In the genomic region with DNA sequence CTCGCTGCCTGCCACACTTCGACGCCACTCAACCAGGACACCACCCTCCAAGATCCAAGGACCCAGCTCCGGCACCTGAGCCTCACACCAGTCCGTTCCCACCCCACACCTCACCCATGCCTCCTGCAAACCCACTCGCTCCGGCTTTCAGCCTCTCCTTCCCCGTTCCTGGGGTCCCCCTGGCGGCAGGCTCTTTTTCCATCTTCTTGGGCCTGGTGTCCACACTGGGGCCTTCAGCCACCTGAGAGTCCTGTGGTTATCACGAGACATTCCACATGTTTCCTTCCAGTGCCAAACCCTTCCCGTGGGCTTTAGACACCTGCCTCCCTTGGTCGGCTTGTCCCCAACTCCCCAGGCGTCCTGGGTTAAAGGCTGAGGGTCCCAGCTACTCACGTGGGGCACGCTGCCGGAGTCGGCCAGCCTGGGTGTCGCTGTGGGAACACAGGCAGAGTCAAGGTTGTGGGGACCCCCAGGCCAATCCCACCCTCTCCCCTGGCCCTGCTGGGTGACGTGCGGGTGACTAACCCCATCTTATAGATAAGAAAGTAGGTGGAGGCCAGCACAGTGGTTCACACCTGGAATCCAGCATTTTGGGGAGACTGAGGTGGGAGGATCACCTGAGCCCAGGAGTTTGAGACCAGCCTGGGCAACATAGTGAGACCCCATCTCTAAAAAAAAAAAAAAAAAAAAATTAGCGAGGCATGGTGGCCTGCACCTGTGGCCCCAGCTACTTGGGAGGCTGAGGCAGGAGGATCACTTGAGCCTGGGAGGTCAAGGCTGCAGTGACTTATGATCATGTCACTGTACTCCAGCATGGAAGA, we compare ENCODE assay signal across 2 cellular contexts.
TF ChIP-seq lines count a peak whose summit lies in the region.

No MANE protein-coding gene starts in this region.

TF ChIP-seq in SK-N-SH, 30 proteins besides CTCF, POLR2A, EP300 and RAD21 (continued from another document):
- TF ChIP-seq, protein P1, sequence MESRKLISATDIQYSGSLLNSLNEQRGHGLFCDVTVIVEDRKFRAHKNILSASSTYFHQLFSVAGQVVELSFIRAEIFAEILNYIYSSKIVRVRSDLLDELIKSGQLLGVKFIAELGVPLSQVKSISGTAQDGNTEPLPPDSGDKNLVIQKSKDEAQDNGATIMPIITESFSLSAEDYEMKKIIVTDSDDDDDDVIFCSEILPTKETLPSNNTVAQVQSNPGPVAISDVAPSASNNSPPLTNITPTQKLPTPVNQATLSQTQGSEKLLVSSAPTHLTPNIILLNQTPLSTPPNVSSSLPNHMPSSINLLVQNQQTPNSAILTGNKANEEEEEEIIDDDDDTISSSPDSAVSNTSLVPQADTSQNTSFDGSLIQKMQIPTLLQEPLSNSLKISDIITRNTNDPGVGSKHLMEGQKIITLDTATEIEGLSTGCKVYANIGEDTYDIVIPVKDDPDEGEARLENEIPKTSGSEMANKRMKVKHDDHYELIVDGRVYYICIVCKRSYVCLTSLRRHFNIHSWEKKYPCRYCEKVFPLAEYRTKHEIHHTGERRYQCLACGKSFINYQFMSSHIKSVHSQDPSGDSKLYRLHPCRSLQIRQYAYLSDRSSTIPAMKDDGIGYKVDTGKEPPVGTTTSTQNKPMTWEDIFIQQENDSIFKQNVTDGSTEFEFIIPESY (IDR thresholded peaks at IDR 0.05; ENCODE audit: borderline replicate concordance, low read depth), result no peak
- TF ChIP-seq GATA2 (CRISPR knock-in tag; IDR thresholded peaks at IDR 0.05) (no peak), NFIC (IDR thresholded peaks at IDR 0.05; ENCODE audit: borderline replicate concordance) (no peak), ELF1 (IDR thresholded peaks at IDR 0.05) (no peak), SIN3A (IDR thresholded peaks at IDR 0.05; ENCODE audit: borderline replicate concordance, low read depth, low read length) (no peak), MXI1 (IDR thresholded peaks at IDR 0.05; ENCODE audit: low read depth, low read length) (no peak), FOXM1 (IDR thresholded peaks at IDR 0.05; ENCODE audit: low read depth) (no peak), MEF2A (IDR thresholded peaks at IDR 0.05; ENCODE audit: borderline replicate concordance, low read depth) (no peak), RFX5 (IDR thresholded peaks at IDR 0.05; ENCODE audit: low read length) (no peak), RXRA (IDR thresholded peaks at IDR 0.05; ENCODE audit: borderline replicate concordance, low read depth) (no peak), FOXJ3 (CRISPR knock-in tag; IDR thresholded peaks at IDR 0.05) (no peak), JUND (IDR thresholded peaks at IDR 0.05) (no peak)
- TF ChIP-seq, protein P2, sequence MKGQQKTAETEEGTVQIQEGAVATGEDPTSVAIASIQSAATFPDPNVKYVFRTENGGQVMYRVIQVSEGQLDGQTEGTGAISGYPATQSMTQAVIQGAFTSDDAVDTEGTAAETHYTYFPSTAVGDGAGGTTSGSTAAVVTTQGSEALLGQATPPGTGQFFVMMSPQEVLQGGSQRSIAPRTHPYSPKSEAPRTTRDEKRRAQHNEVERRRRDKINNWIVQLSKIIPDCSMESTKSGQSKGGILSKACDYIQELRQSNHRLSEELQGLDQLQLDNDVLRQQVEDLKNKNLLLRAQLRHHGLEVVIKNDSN (IDR thresholded peaks at IDR 0.05; ENCODE audit: borderline replicate concordance, low read depth), result no peak
- TF ChIP-seq, protein P3, sequence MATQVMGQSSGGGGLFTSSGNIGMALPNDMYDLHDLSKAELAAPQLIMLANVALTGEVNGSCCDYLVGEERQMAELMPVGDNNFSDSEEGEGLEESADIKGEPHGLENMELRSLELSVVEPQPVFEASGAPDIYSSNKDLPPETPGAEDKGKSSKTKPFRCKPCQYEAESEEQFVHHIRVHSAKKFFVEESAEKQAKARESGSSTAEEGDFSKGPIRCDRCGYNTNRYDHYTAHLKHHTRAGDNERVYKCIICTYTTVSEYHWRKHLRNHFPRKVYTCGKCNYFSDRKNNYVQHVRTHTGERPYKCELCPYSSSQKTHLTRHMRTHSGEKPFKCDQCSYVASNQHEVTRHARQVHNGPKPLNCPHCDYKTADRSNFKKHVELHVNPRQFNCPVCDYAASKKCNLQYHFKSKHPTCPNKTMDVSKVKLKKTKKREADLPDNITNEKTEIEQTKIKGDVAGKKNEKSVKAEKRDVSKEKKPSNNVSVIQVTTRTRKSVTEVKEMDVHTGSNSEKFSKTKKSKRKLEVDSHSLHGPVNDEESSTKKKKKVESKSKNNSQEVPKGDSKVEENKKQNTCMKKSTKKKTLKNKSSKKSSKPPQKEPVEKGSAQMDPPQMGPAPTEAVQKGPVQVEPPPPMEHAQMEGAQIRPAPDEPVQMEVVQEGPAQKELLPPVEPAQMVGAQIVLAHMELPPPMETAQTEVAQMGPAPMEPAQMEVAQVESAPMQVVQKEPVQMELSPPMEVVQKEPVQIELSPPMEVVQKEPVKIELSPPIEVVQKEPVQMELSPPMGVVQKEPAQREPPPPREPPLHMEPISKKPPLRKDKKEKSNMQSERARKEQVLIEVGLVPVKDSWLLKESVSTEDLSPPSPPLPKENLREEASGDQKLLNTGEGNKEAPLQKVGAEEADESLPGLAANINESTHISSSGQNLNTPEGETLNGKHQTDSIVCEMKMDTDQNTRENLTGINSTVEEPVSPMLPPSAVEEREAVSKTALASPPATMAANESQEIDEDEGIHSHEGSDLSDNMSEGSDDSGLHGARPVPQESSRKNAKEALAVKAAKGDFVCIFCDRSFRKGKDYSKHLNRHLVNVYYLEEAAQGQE (IDR thresholded peaks at IDR 0.05; ENCODE audit: low read depth, low read length), result no peak
- TF ChIP-seq, protein P4, sequence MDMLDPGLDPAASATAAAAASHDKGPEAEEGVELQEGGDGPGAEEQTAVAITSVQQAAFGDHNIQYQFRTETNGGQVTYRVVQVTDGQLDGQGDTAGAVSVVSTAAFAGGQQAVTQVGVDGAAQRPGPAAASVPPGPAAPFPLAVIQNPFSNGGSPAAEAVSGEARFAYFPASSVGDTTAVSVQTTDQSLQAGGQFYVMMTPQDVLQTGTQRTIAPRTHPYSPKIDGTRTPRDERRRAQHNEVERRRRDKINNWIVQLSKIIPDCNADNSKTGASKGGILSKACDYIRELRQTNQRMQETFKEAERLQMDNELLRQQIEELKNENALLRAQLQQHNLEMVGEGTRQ (IDR thresholded peaks at IDR 0.05; ENCODE audit: borderline replicate concordance, low read depth, low read length), result no peak
TF ChIP-seq in SK-N-SH: peak in this region for 0.

TF ChIP-seq in SK-N-SH treated with all-trans-retinoic acid at 6 μM for 48 hours, 23 proteins besides CTCF, POLR2A, EP300 and RAD21 (continued from another document):
- TF ChIP-seq, protein P5, sequence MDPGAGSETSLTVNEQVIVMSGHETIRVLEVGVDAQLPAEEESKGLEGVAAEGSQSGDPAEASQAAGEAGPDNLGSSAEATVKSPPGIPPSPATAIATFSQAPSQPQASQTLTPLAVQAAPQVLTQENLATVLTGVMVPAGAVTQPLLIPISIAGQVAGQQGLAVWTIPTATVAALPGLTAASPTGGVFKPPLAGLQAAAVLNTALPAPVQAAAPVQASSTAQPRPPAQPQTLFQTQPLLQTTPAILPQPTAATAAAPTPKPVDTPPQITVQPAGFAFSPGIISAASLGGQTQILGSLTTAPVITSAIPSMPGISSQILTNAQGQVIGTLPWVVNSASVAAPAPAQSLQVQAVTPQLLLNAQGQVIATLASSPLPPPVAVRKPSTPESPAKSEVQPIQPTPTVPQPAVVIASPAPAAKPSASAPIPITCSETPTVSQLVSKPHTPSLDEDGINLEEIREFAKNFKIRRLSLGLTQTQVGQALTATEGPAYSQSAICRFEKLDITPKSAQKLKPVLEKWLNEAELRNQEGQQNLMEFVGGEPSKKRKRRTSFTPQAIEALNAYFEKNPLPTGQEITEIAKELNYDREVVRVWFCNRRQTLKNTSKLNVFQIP (CRISPR knock-in tag; IDR thresholded peaks at IDR 0.05; ENCODE audit: borderline replicate concordance, low read depth), result no peak
- TF ChIP-seq TOX (CRISPR knock-in tag; IDR thresholded peaks at IDR 0.05; ENCODE audit: borderline replicate concordance) (no peak), GLIS3 (CRISPR knock-in tag; IDR thresholded peaks at IDR 0.05) (no peak), ARNTL (CRISPR knock-in tag; IDR thresholded peaks at IDR 0.05; ENCODE audit: borderline replicate concordance, low read depth) (no peak), OSR1 (CRISPR knock-in tag; IDR thresholded peaks at IDR 0.05) (no peak), SNAI2 (CRISPR knock-in tag; IDR thresholded peaks at IDR 0.05) (no peak), BACH2 (CRISPR knock-in tag; IDR thresholded peaks at IDR 0.05; ENCODE audit: borderline replicate concordance) (no peak)
- TF ChIP-seq, protein P6, sequence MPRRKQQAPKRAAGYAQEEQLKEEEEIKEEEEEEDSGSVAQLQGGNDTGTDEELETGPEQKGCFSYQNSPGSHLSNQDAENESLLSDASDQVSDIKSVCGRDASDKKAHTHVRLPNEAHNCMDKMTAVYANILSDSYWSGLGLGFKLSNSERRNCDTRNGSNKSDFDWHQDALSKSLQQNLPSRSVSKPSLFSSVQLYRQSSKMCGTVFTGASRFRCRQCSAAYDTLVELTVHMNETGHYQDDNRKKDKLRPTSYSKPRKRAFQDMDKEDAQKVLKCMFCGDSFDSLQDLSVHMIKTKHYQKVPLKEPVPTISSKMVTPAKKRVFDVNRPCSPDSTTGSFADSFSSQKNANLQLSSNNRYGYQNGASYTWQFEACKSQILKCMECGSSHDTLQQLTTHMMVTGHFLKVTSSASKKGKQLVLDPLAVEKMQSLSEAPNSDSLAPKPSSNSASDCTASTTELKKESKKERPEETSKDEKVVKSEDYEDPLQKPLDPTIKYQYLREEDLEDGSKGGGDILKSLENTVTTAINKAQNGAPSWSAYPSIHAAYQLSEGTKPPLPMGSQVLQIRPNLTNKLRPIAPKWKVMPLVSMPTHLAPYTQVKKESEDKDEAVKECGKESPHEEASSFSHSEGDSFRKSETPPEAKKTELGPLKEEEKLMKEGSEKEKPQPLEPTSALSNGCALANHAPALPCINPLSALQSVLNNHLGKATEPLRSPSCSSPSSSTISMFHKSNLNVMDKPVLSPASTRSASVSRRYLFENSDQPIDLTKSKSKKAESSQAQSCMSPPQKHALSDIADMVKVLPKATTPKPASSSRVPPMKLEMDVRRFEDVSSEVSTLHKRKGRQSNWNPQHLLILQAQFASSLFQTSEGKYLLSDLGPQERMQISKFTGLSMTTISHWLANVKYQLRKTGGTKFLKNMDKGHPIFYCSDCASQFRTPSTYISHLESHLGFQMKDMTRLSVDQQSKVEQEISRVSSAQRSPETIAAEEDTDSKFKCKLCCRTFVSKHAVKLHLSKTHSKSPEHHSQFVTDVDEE (CRISPR knock-in tag; IDR thresholded peaks at IDR 0.05), result no peak
- TF ChIP-seq, protein P7, sequence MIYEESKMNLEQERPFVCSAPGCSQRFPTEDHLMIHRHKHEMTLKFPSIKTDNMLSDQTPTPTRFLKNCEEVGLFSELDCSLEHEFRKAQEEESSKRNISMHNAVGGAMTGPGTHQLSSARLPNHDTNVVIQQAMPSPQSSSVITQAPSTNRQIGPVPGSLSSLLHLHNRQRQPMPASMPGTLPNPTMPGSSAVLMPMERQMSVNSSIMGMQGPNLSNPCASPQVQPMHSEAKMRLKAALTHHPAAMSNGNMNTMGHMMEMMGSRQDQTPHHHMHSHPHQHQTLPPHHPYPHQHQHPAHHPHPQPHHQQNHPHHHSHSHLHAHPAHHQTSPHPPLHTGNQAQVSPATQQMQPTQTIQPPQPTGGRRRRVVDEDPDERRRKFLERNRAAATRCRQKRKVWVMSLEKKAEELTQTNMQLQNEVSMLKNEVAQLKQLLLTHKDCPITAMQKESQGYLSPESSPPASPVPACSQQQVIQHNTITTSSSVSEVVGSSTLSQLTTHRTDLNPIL (CRISPR knock-in tag; IDR thresholded peaks at IDR 0.05; ENCODE audit: low read depth), result no peak
